9 cellular contexts compared by ENCODE assay signal in genomic region chr1:110634455-110635281, GRCh38. TPM values are rescaled to one million over a fixed set of nuclear protein-coding genes. Genes with fewer than 3 reads are reported as not detected.
DNase-seq lines count a peak whose midpoint lies in the region; ATAC-seq and TF ChIP-seq lines count a peak whose summit lies in the region.
"Had no signal": no experiment of that assay in that cellular context is flagged by ENCODE, and none has a peak within 500 bp of the region (broad histone marks: within the 10 kb centered on the region; RNA-seq: fewer than 3 reads in every experiment).

No MANE protein-coding gene starts in this region.

- no peak for TF ChIP-seq CTCF in KMS-11 (conservative IDR thresholded peaks at IDR 0.05; ENCODE audit: low read depth, low read length)

- TF ChIP-seq POLR2A in erythroblast (IDR thresholded peaks at IDR 0.05; ENCODE audit: low read length): no peak

- H3K9ac ChIP-seq in KMS-11: peak overlapping the region; percentile 32; the same call in 1 of the 2 replicates

- H3K27ac Mint-ChIP-seq in CD8-positive, alpha-beta memory T cell: peak overlapping the region in 6 of 8 donors; percentile 92 to 98 (median 94)

- no peak overlapping the region for H3K27ac ChIP-seq in CD8-positive, alpha-beta memory T cell (ENCODE audit: low read depth, low read length)
- peak overlapping the region; percentile 81 for H3K27ac ChIP-seq in KMS-11

- no peaks in the 10 kb centered on the region for H3K36me3 Mint-ChIP-seq in CD8-positive, alpha-beta memory T cell

- peak overlapping the region; percentile 3 to 84 (median 78) for H3K4me3 Mint-ChIP-seq in CD8-positive, alpha-beta memory T cell

- H3K4me2 ChIP-seq in KMS-11: peak overlapping the region; percentile 86

- no peaks in the 10 kb centered on the region for H3K36me3 ChIP-seq in CD8-positive, alpha-beta memory T cell (ENCODE audit: insufficient read depth, low read length)
- H3K36me3 ChIP-seq in KMS-11 (ENCODE audit: insufficient read depth): no peaks in the 10 kb centered on the region

- peak overlapping the region; percentile 30 for H3K4me3 ChIP-seq in CD8-positive, alpha-beta memory T cell (ENCODE audit: low read length)
- no peak overlapping the region for H3K4me3 ChIP-seq in KMS-11 (IDR thresholded peaks at IDR 0.05; ENCODE audit: insufficient read depth, low read depth, low read length)

- no peaks in the 10 kb centered on the region for H3K9me3 ChIP-seq in CD8-positive, alpha-beta memory T cell (ENCODE audit: low read length)

- H3K4me1 Mint-ChIP-seq in CD8-positive, alpha-beta memory T cell: peaks cover 27 to 70% (median 67%) of the 10 kb centered on the region in 3 donors

- CTCF ChIA-PET in CD8-positive, alpha-beta memory T cell (lab: Charles Lee): interaction anchor here (0.7 to 6.3 kb wide), 11 partner anchors 10 to 148 kb away, joined by 3 to 44 read pairs (median 5); no protein-coding TSS in a partner anchor

- H4K20me1 ChIP-seq in KMS-11 (ENCODE audit: insufficient read depth): no peaks in the 10 kb centered on the region

- peaks cover 96% of the 10 kb centered on the region for H3K4me1 ChIP-seq in CD8-positive, alpha-beta memory T cell (ENCODE audit: insufficient read depth, low read length)
- peaks cover 95% of the 10 kb centered on the region for H3K4me1 ChIP-seq in KMS-11 (ENCODE audit: low read depth, poor library complexity, severe bottlenecking)

- H3K27me3 Mint-ChIP-seq in CD8-positive, alpha-beta memory T cell: no peaks in the 10 kb centered on the region

- H3K79me2 ChIP-seq in KMS-11 (ENCODE audit: insufficient read depth, low read depth): no peaks in the 10 kb centered on the region

- intact Hi-C loops in sciatic nerve (cut with DNase I): no loop called here

- peak in 4 of 5 donors; percentile 29 to 81 (median 44) for DNase-seq in CD8-positive, alpha-beta memory T cell
- DNase-seq in activated CD8-positive, alpha-beta memory T cell treated with anti-CD3 and anti-CD28 coated beads for 48 hours (ENCODE audit: low read depth in 2 of 3, low spot score in 2 of 3): peak in 2 of 3 experiments; percentile 42 to 56
- peak; percentile 58 for DNase-seq in fibroblast of gingiva (ENCODE audit: low read depth)
- no peak for DNase-seq in sciatic nerve (ENCODE audit: low spot score)
- DNase-seq in erythroblast (lab: John Stamatoyannopoulos, UW): no peak

- H3K9me3 Mint-ChIP-seq in CD8-positive, alpha-beta memory T cell: no peaks in the 10 kb centered on the region

- H2AFZ ChIP-seq in KMS-11 (ENCODE audit: low read depth): no peak overlapping the region

- no peaks in the 10 kb centered on the region for H3K27me3 ChIP-seq in CD8-positive, alpha-beta memory T cell (ENCODE audit: insufficient read depth, low read length, poor library complexity, severe bottlenecking)
- no peaks in the 10 kb centered on the region for H3K27me3 ChIP-seq in KMS-11 (ENCODE audit: insufficient read depth, low read depth)

- POLR2A ChIA-PET in CD8-positive, alpha-beta memory T cell (lab: Charles Lee): interaction anchor here (1.2 to 3.9 kb wide), 3 partner anchors 12 to 40 kb away, joined by 3 to 21 read pairs (median 5); partner anchors contain the start of gene KCNA3

- ATAC-seq in GM21447 (IDR thresholded peaks at IDR 0.05; ENCODE audit: unreplicated experiment): peak; percentile 65
- ATAC-seq in sciatic nerve: peak; percentile 62
- ATAC-seq in GM19328 (IDR thresholded peaks at IDR 0.05; ENCODE audit: unreplicated experiment): no peak
- ATAC-seq: HCT116 had no signal

RNA-seq across cellular contexts. Expression of gene KCNA2, which starts 28.5 kb away (rescaled TPM):
- under 1 TPM; 0.24 to 0.35 TPM for total RNA-seq in CD8-positive, alpha-beta memory T cell
- polyA plus RNA-seq in CD8-positive, alpha-beta memory T cell: 0.16 TPM
- total RNA-seq in sciatic nerve: 43.8 TPM

RNA-seq across cellular contexts. Expression of gene KCNA3, which starts 40.1 kb away (rescaled TPM):
- 10 to 100 TPM; 38.4 to 40.5 TPM for total RNA-seq in CD8-positive, alpha-beta memory T cell
- polyA plus RNA-seq in CD8-positive, alpha-beta memory T cell: 94.0 TPM
- 0.85 TPM for total RNA-seq in sciatic nerve

Comparison
In these comparisons a context has a peak if more than half of its experiments do, and no peak if none do; other contexts are left out.
1. DNase-seq: peak in CD8-positive, alpha-beta memory T cell (4 of 5), activated CD8-positive, alpha-beta memory T cell treated with anti-CD3 and anti-CD28 coated beads for 48 hours (2 of 3) and fibroblast of gingiva (single experiment); none in sciatic nerve (single experiment) and erythroblast (0 of 2).
2. RNA of gene KCNA2, which starts 28.5 kb away (total RNA-seq): 43.8 TPM in sciatic nerve (single experiment); 0.24 to 0.35 TPM in CD8-positive, alpha-beta memory T cell; every median in the first group is over 10 times any median in the second.
3. RNA of gene KCNA3, which starts 40.1 kb away (total RNA-seq): 38.4 to 40.5 TPM in CD8-positive, alpha-beta memory T cell; 0.85 TPM in sciatic nerve (single experiment); every median in the first group is over 10 times any median in the second.